In genomic region chrX:13893826-13894225, GRCh38 we compare ENCODE assay signal across 25 cellular contexts.
DNase-seq lines count a peak whose midpoint lies in the region; ATAC-seq, FAIRE-seq and TF ChIP-seq lines count a peak whose summit lies in the region.
"Had no signal": no experiment of that assay in that cellular context is flagged by ENCODE, and none has a peak within 500 bp of the region (broad histone marks: within the 10 kb centered on the region; RNA-seq: fewer than 3 reads in every experiment).

No MANE protein-coding gene starts in this region.

- ATAC-seq in heart left ventricle (peak in 2 of 4 donors; percentile 36 to 47), HG03442 (IDR thresholded peaks at IDR 0.05; ENCODE audit: unreplicated experiment) (no peak)
- ATAC-seq: body of pancreas, foreskin keratinocyte, psoas muscle, SK-N-SH treated with all-trans-retinoic acid at 6 μM for 48 hours had no signal

- peak; percentile 60 for FAIRE-seq in GM12892 (lab: Jason Lieb, UNC)

- peak overlapping the region in 3 of 12 donors; percentile 14 to 23 (median 17) for H3K27ac ChIP-seq in heart left ventricle
- H3K27ac ChIP-seq: body of pancreas, foreskin keratinocyte, psoas muscle, RWPE1 had no signal

- H3K27me3 ChIP-seq in heart left ventricle, result peaks cover 0 to 34% (median 0%) of the 10 kb centered on the region in 9 donors
- H3K27me3 ChIP-seq: body of pancreas, foreskin keratinocyte had no signal

- no peak for TF ChIP-seq CTCF in heart left ventricle (IDR thresholded peaks at IDR 0.05)

- H3K4me1 ChIP-seq in heart left ventricle, result no peaks in the 10 kb centered on the region
- H3K4me1 ChIP-seq: body of pancreas, Caco-2, psoas muscle had no signal

- no peaks in the 10 kb centered on the region for H3K9me3 ChIP-seq in heart left ventricle
- H3K9me3 ChIP-seq: body of pancreas, Caco-2, psoas muscle had no signal

- TF ChIP-seq POLR2A in GM12892 (IDR thresholded peaks at IDR 0.05; ENCODE audit: low read depth, low read length) (no peak), heart left ventricle (IDR thresholded peaks at IDR 0.05) (no peak)

- WGBS in heart left ventricle, 4 donors, result 31 to 61% (median 46%) methylated on average over 5 of the region's 5 CpGs

- H3K4me3 ChIP-seq in heart left ventricle (no peak overlapping the region), skeletal muscle cell (ENCODE audit: low read depth, low read length) (no peak overlapping the region)
- H3K4me3 ChIP-seq: body of pancreas, psoas muscle had no signal

- intact Hi-C loops in heart left ventricle (cut with DNase I), result loop anchor here in 1 of 10 donors (10.0 kb wide), 1 partner anchor 141 kb away; no protein-coding TSS in a partner anchor

- DNase-seq in GM12892 (ENCODE audit: insufficient read length) (no peak), astrocyte of the hippocampus (ENCODE audit: low read depth, low spot score) (peak; percentile 27), heart left ventricle (peak in 3 of 5 donors; percentile 11 to 58 (median 42)), skeletal muscle cell (ENCODE audit: low read depth) (peak; percentile 81)
- no peak for DNase-seq in effector CD8-positive, alpha-beta T cell (lab: John Stamatoyannopoulos, UW)
- no peak for DNase-seq in stimulated activated CD4-positive, alpha-beta T cell treated with anti-CD3 and anti-CD28 coated beads, Interleukin-4, amount 100 ng/mL, for 4 hours
- no peak for DNase-seq in activated CD4-positive, alpha-beta T cell treated with anti-CD3 and anti-CD28 coated beads, Interleukin-2, amount 50 U/mL, for 48 hours
- DNase-seq: activated effector memory CD4-positive, alpha-beta T cell treated with Interleukin-2 at 50 U/mL for 16 hours; activated naive CD8-positive, alpha-beta T cell treated with anti-CD3 and anti-CD28 coated beads for 36 hours; activated T-cell treated with anti-CD3 and anti-CD28 coated beads for 4 hours; C1 segment of cervical spinal cord; Caco-2; DND-41; effector memory CD4-positive, alpha-beta T cell; foreskin keratinocyte; KBM-7; naive B cell; NCI-H1436; NCI-H345; NCI-H82 had no signal

- no peaks in the 10 kb centered on the region for H3K36me3 ChIP-seq in heart left ventricle

Comparison
In these comparisons a context has a peak if more than half of its experiments do, and no peak if none do; other contexts are left out.
1. DNase-seq: peak in astrocyte of the hippocampus (single experiment), heart left ventricle (3 of 5) and skeletal muscle cell (single experiment); none in GM12892 (single experiment), effector CD8-positive, alpha-beta T cell (single experiment), stimulated activated CD4-positive, alpha-beta T cell treated with anti-CD3 and anti-CD28 coated beads, Interleukin-4, amount 100 ng/mL, for 4 hours (0 of 2) and activated CD4-positive, alpha-beta T cell treated with anti-CD3 and anti-CD28 coated beads, Interleukin-2, amount 50 U/mL, for 48 hours (0 of 2).